ENCODE assay signal across 2 cellular contexts in the genomic region with DNA sequence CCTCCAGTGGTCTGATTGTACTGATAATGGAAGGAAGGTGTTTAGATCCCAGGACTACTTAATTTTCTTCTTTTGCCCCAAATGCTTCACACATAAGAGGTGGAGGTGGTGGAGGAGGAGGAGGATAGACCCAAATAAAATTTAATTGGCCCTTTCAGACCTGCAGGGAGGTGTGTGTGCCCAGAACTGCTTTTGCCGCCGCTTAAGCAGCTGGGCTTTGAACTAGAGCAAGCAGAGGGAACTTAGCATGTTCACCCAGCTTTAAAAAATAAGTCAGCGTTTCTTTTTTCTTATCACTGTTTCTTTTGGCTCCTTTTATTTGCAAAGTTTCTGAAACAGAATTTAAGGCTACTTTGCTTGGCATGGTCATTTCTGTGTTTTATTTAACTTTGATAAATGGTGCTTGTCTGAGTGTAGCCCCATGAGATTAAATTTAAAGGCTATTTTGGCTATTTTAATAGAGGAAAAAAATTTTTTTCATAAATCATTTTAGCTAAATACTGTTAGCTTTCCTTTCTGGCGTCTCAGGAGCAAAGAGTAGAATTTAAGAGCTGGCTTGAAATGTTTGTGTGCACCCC.
TF ChIP-seq lines count a peak whose summit lies in the region.

No MANE protein-coding gene starts in this region.

TF ChIP-seq in SK-N-SH treated with all-trans-retinoic acid at 6 μM for 48 hours, 23 proteins besides CTCF, POLR2A, EP300 and RAD21 (continued from another document):
- TF ChIP-seq ZFP3 (CRISPR knock-in tag; IDR thresholded peaks at IDR 0.05): no peak

TF ChIP-seq in SK-N-SH, 30 proteins besides CTCF, POLR2A, EP300 and RAD21:
- TF ChIP-seq MXI1 (IDR thresholded peaks at IDR 0.05; ENCODE audit: low read depth, low read length) (no peak), FOSL2 (IDR thresholded peaks at IDR 0.05; ENCODE audit: borderline replicate concordance, low read depth) (no peak), EZH2phosphoT487 (IDR thresholded peaks at IDR 0.05; ENCODE audit: borderline replicate concordance, low read depth) (no peak), FOXJ3 (CRISPR knock-in tag; IDR thresholded peaks at IDR 0.05) (no peak), GATA2 (CRISPR knock-in tag; IDR thresholded peaks at IDR 0.05) (no peak), POLR2AphosphoS5 (IDR thresholded peaks at IDR 0.05; ENCODE audit: low read depth, low read length) (no peak), NRF1 (IDR thresholded peaks at IDR 0.05; ENCODE audit: low read depth, low read length) (no peak), TCF12 (IDR thresholded peaks at IDR 0.05) (no peak), GABPA (IDR thresholded peaks at IDR 0.05; ENCODE audit: low read depth) (no peak), SIN3A (IDR thresholded peaks at IDR 0.05; ENCODE audit: borderline replicate concordance, low read depth, low read length) (no peak), SMC3 (IDR thresholded peaks at IDR 0.05; ENCODE audit: low read depth, low read length) (no peak)
- TF ChIP-seq, protein P1, sequence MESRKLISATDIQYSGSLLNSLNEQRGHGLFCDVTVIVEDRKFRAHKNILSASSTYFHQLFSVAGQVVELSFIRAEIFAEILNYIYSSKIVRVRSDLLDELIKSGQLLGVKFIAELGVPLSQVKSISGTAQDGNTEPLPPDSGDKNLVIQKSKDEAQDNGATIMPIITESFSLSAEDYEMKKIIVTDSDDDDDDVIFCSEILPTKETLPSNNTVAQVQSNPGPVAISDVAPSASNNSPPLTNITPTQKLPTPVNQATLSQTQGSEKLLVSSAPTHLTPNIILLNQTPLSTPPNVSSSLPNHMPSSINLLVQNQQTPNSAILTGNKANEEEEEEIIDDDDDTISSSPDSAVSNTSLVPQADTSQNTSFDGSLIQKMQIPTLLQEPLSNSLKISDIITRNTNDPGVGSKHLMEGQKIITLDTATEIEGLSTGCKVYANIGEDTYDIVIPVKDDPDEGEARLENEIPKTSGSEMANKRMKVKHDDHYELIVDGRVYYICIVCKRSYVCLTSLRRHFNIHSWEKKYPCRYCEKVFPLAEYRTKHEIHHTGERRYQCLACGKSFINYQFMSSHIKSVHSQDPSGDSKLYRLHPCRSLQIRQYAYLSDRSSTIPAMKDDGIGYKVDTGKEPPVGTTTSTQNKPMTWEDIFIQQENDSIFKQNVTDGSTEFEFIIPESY (IDR thresholded peaks at IDR 0.05; ENCODE audit: borderline replicate concordance, low read depth): no peak
- TF ChIP-seq, protein P2, sequence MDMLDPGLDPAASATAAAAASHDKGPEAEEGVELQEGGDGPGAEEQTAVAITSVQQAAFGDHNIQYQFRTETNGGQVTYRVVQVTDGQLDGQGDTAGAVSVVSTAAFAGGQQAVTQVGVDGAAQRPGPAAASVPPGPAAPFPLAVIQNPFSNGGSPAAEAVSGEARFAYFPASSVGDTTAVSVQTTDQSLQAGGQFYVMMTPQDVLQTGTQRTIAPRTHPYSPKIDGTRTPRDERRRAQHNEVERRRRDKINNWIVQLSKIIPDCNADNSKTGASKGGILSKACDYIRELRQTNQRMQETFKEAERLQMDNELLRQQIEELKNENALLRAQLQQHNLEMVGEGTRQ (IDR thresholded peaks at IDR 0.05; ENCODE audit: borderline replicate concordance, low read depth, low read length): no peak
- TF ChIP-seq, protein P3, sequence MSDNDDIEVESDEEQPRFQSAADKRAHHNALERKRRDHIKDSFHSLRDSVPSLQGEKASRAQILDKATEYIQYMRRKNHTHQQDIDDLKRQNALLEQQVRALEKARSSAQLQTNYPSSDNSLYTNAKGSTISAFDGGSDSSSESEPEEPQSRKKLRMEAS (IDR thresholded peaks at IDR 0.05; ENCODE audit: low read depth): no peak
- TF ChIP-seq, protein P4, sequence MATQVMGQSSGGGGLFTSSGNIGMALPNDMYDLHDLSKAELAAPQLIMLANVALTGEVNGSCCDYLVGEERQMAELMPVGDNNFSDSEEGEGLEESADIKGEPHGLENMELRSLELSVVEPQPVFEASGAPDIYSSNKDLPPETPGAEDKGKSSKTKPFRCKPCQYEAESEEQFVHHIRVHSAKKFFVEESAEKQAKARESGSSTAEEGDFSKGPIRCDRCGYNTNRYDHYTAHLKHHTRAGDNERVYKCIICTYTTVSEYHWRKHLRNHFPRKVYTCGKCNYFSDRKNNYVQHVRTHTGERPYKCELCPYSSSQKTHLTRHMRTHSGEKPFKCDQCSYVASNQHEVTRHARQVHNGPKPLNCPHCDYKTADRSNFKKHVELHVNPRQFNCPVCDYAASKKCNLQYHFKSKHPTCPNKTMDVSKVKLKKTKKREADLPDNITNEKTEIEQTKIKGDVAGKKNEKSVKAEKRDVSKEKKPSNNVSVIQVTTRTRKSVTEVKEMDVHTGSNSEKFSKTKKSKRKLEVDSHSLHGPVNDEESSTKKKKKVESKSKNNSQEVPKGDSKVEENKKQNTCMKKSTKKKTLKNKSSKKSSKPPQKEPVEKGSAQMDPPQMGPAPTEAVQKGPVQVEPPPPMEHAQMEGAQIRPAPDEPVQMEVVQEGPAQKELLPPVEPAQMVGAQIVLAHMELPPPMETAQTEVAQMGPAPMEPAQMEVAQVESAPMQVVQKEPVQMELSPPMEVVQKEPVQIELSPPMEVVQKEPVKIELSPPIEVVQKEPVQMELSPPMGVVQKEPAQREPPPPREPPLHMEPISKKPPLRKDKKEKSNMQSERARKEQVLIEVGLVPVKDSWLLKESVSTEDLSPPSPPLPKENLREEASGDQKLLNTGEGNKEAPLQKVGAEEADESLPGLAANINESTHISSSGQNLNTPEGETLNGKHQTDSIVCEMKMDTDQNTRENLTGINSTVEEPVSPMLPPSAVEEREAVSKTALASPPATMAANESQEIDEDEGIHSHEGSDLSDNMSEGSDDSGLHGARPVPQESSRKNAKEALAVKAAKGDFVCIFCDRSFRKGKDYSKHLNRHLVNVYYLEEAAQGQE (IDR thresholded peaks at IDR 0.05; ENCODE audit: low read depth, low read length): no peak
TF ChIP-seq in SK-N-SH: peak in this region for 0.
